ENCODE assay signal across 21 cellular contexts in the genomic region with DNA sequence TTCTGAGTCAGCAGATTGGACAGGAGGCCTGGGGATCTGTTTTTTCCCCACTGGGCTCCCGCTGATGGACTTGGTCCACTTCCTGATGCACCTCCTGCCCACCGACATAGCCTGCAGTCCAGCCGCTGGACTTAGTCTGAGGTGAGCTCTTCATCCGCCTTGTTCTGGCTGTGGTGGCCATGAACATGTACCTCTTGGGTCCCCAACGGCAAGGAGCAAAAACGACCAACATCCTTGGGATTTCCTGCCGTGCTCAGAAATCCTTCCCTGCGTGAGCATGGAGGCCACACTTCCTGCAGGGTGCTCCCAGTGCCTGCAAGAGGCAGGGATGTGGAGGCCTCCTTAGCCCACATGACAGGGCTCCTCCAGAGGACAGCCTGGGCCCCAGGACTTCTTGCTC.
DNase-seq lines count a peak whose midpoint lies in the region; ATAC-seq, FAIRE-seq and TF ChIP-seq lines count a peak whose summit lies in the region.
"Had no signal": no experiment of that assay in that cellular context is flagged by ENCODE, and none has a peak within 500 bp of the region (broad histone marks: within the 10 kb centered on the region; RNA-seq: fewer than 3 reads in every experiment).

No MANE protein-coding gene starts in this region.

- H3K9me3 Mint-ChIP-seq in glutamatergic neuron (ENCODE audit: unreplicated experiment), result peaks cover 38% of the 10 kb centered on the region
- H3K9me3 Mint-ChIP-seq: CD8-positive, alpha-beta memory T cell had no signal

- H3K4me3 Mint-ChIP-seq in glutamatergic neuron (ENCODE audit: unreplicated experiment), result no peak overlapping the region
- H3K4me3 Mint-ChIP-seq: CD4-positive, CD25-positive, alpha-beta regulatory T cell; CD8-positive, alpha-beta memory T cell had no signal

- H3K27ac ChIP-seq in vagina (no peak overlapping the region), esophagus muscularis mucosa (replicated peaks in 1 of 4) (no peak overlapping the region)

- WGBS in esophagus muscularis mucosa, result 83% methylated on average over 8 of the region's 8 CpGs

- intact Hi-C loops in cardiac septum (cut with DNase I), result no loop called here
- intact Hi-C loops in left cardiac atrium (cut with DNase I), result loop anchor here in 1 of 2 donors (10.0 kb wide), 1 partner anchor 1331 kb away; no protein-coding TSS in a partner anchor
- intact Hi-C loops in sciatic nerve (cut with DNase I), result no loop called here
- intact Hi-C loops in vagina (cut with DNase I), result no loop called here
- intact Hi-C loops in esophagus muscularis mucosa (cut with DNase I), result loop anchor here (10.0 kb wide), 1 partner anchor 771 kb away; no protein-coding TSS in a partner anchor

- H3K36me3 Mint-ChIP-seq in glutamatergic neuron (ENCODE audit: unreplicated experiment), result peaks cover 20% of the 10 kb centered on the region
- H3K36me3 Mint-ChIP-seq: CD4-positive, CD25-positive, alpha-beta regulatory T cell; CD8-positive, alpha-beta memory T cell had no signal

- TF ChIP-seq POLR2A in vagina (IDR thresholded peaks at IDR 0.05), result no peak
- TF ChIP-seq POLR2A in esophagus muscularis mucosa (IDR thresholded peaks at IDR 0.05; ENCODE audit: low read depth), result no peak

- no peaks in the 10 kb centered on the region for H3K4me1 ChIP-seq in vagina
- H3K4me1 ChIP-seq in esophagus muscularis mucosa, result no peaks in the 10 kb centered on the region
- H3K4me1 ChIP-seq: BE2C had no signal

- H3K27me3 Mint-ChIP-seq in glutamatergic neuron (ENCODE audit: unreplicated experiment), result peaks cover 30% of the 10 kb centered on the region
- H3K27me3 Mint-ChIP-seq: CD4-positive, CD25-positive, alpha-beta regulatory T cell had no signal

- peak overlapping the region; percentile 28 for H3K27ac Mint-ChIP-seq in glutamatergic neuron (ENCODE audit: unreplicated experiment)
- H3K27ac Mint-ChIP-seq: CD4-positive, CD25-positive, alpha-beta regulatory T cell; CD8-positive, alpha-beta memory T cell had no signal

- TF ChIP-seq EP300 in esophagus muscularis mucosa (IDR thresholded peaks at IDR 0.05), result no peak

- DNase-seq in cardiac septum (ENCODE audit: low spot score), result peak; percentile 41
- no peak for DNase-seq in left cardiac atrium
- DNase-seq in glutamatergic neuron, result no peak
- peak; percentile 38 for DNase-seq in sciatic nerve (ENCODE audit: low spot score)
- no peak for DNase-seq in vagina (ENCODE audit: extremely low spot score in 2 of 2)
- DNase-seq in esophagus muscularis mucosa (ENCODE audit: extremely low spot score), result no peak
- no peak for DNase-seq in HTR-8/SVneo (ENCODE audit: insufficient read length, low spot score)
- DNase-seq: 8988T; ACHN; BE2C; C1 segment of cervical spinal cord; CD4-positive, CD25-positive, alpha-beta regulatory T cell; CD8-positive, alpha-beta memory T cell; COR-L47; DMS 273 treated with DMSO at 0.1 percent for 48 hours; DMS53; DND-41; EL; GOT3; H7 had no signal

- no peaks in the 10 kb centered on the region for H3K27me3 ChIP-seq in vagina
- H3K27me3 ChIP-seq in esophagus muscularis mucosa, result no peaks in the 10 kb centered on the region
- H3K27me3 ChIP-seq: BE2C had no signal

- H3K9me3 ChIP-seq in vagina, result no peaks in the 10 kb centered on the region
- H3K9me3 ChIP-seq in esophagus muscularis mucosa, result no peaks in the 10 kb centered on the region
- H3K9me3 ChIP-seq: BE2C had no signal

- no peak for FAIRE-seq in HTR-8/SVneo (lab: Jason Lieb, UNC)
- FAIRE-seq: GM12878 had no signal

- no peak for TF ChIP-seq CTCF in glutamatergic neuron (IDR thresholded peaks at IDR 0.05; ENCODE audit: partially characterized antibody, unreplicated experiment)
- TF ChIP-seq CTCF in vagina (IDR thresholded peaks at IDR 0.05), result no peak
- no peak for TF ChIP-seq CTCF in esophagus muscularis mucosa (IDR thresholded peaks at IDR 0.05)

- H3K4me3 ChIP-seq in vagina (no peak overlapping the region), esophagus muscularis mucosa (no peak overlapping the region)
- H3K4me3 ChIP-seq: GM12878 had no signal

- H3K36me3 ChIP-seq in vagina (peaks cover 0 to 14% of the 10 kb centered on the region in 2 donors), esophagus muscularis mucosa (peaks cover 0 to 94% (median 38%) of the 10 kb centered on the region in 4 donors)

- H3K4me1 Mint-ChIP-seq in glutamatergic neuron (ENCODE audit: low read depth, unreplicated experiment), result peaks cover 17% of the 10 kb centered on the region
- H3K4me1 Mint-ChIP-seq: CD4-positive, CD25-positive, alpha-beta regulatory T cell; CD8-positive, alpha-beta memory T cell had no signal

- ATAC-seq in left cardiac atrium, result no peak
- ATAC-seq in sciatic nerve, result no peak
- ATAC-seq: GM12878 had no signal

Comparison
In these comparisons a context has a peak if more than half of its experiments do, and no peak if none do; other contexts are left out.
1. DNase-seq: peak in cardiac septum (single experiment) and sciatic nerve (single experiment); none in left cardiac atrium (single experiment), glutamatergic neuron (single experiment), vagina (0 of 2), esophagus muscularis mucosa (single experiment) and HTR-8/SVneo (single experiment).